13 cellular contexts compared by ENCODE assay signal in genomic region chr1:116328671-116329070, GRCh38. TPM values are rescaled to one million over a fixed set of nuclear protein-coding genes. Genes with fewer than 3 reads are reported as not detected.
DNase-seq lines count a peak whose midpoint lies in the region; ATAC-seq and TF ChIP-seq lines count a peak whose summit lies in the region.
"Had no signal": no experiment of that assay in that cellular context is flagged by ENCODE, and none has a peak within 500 bp of the region (broad histone marks: within the 10 kb centered on the region; RNA-seq: fewer than 3 reads in every experiment).

No MANE protein-coding gene starts in this region.

- H3K27me3 Mint-ChIP-seq in CD4-positive, alpha-beta T cell: no peaks in the 10 kb centered on the region

- no peak overlapping the region for H3K4me3 Mint-ChIP-seq in CD4-positive, alpha-beta T cell

- no peaks in the 10 kb centered on the region for H3K27me3 ChIP-seq in CD4-positive, alpha-beta T cell (ENCODE audit: control insufficient read depth, insufficient read depth, low read length)
- H3K27me3 ChIP-seq in upper lobe of left lung: no peaks in the 10 kb centered on the region
- H3K27me3 ChIP-seq: BLaER1 treated with 17β-estradiol and CSF1 and Interleukin-3, amounts not matched to agents 10 nM and 100 nM had no signal

- H3K4me3 ChIP-seq in upper lobe of left lung: no peak overlapping the region
- H3K4me3 ChIP-seq: BLaER1 treated with 17β-estradiol and CSF1 and Interleukin-3, amounts not matched to agents 10 nM and 100 nM had no signal

- TF ChIP-seq EP300 in upper lobe of left lung (IDR thresholded peaks at IDR 0.05): no peak

- no peaks in the 10 kb centered on the region for H3K9me3 ChIP-seq in CD4-positive, alpha-beta T cell (ENCODE audit: control insufficient read depth, low read length)
- H3K9me3 ChIP-seq in KOPT-K1 (ENCODE audit: insufficient read depth, low read length, poor library complexity, severe bottlenecking): no peaks in the 10 kb centered on the region
- no peaks in the 10 kb centered on the region for H3K9me3 ChIP-seq in upper lobe of left lung
- H3K9me3 ChIP-seq: BLaER1 treated with 17β-estradiol and CSF1 and Interleukin-3, amounts not matched to agents 10 nM and 100 nM had no signal

- TF ChIP-seq POLR2A in upper lobe of left lung (IDR thresholded peaks at IDR 0.05): no peak

- peak overlapping the region; percentile 91 for H3K27ac Mint-ChIP-seq in CD4-positive, alpha-beta T cell

- TF ChIP-seq CTCF in CD4-positive, alpha-beta T cell (IDR thresholded peaks at IDR 0.05): no peak
- TF ChIP-seq CTCF in upper lobe of left lung (IDR thresholded peaks at IDR 0.05): no peak

- CTCF ChIA-PET in CD4-positive, alpha-beta T cell (lab: Charles Lee): no interaction called here

- no peaks in the 10 kb centered on the region for H3K9me3 Mint-ChIP-seq in CD4-positive, alpha-beta T cell

- H3K36me3 ChIP-seq in KOPT-K1 (ENCODE audit: insufficient read depth, low read length) (no peaks in the 10 kb centered on the region), upper lobe of left lung (no peaks in the 10 kb centered on the region)
- H3K36me3 ChIP-seq: BLaER1 treated with 17β-estradiol and CSF1 and Interleukin-3, amounts not matched to agents 10 nM and 100 nM had no signal

- POLR2A ChIA-PET in CD4-positive, alpha-beta T cell (lab: Charles Lee): no interaction called here

- ATAC-seq in CD4-positive, alpha-beta T cell (ENCODE audit: poor library complexity): no peak
- ATAC-seq in GM18909 (IDR thresholded peaks at IDR 0.05; ENCODE audit: poor library complexity, unreplicated experiment) (no peak), upper lobe of left lung (ENCODE audit: low FRiP score in 2 of 2) (no peak)
- ATAC-seq: SK-N-SH treated with all-trans-retinoic acid at 6 μM for 48 hours had no signal

- 88 to 89% methylated on average over 2 of the region's 2 CpGs for WGBS in upper lobe of left lung, 2 donors

- intact Hi-C loops in CD4-positive, alpha-beta T cell (cut with DNase I, micrococcal nuclease): loop anchor here (5.0 to 10.0 kb wide), 2 partner anchors 44 to 94 kb away; partner anchors contain the start of gene ATP1A1 (in 1 of the 2)

- H3K27ac ChIP-seq in CD4-positive, alpha-beta T cell (ENCODE audit: low read depth, low read length): no peak overlapping the region
- H3K27ac ChIP-seq in KOPT-K1 (ENCODE audit: low read depth, low read length, poor library complexity, severe bottlenecking) (peak overlapping the region; percentile 1), caudate nucleus (ENCODE audit: low read depth, low read length) (peak overlapping the region; percentile 82), substantia nigra (ENCODE audit: low read depth, low read length, poor library complexity, severe bottlenecking) (peak overlapping the region; percentile 85), upper lobe of left lung (no peak overlapping the region)
- H3K27ac ChIP-seq: BLaER1 treated with 17β-estradiol and CSF1 and Interleukin-3, amounts not matched to agents 10 nM and 100 nM had no signal

- no peak for DNase-seq in CD4-positive, alpha-beta T cell
- DNase-seq in caudate nucleus (lab: John Stamatoyannopoulos, UW): no peak
- no peak for DNase-seq in substantia nigra (lab: John Stamatoyannopoulos, UW)
- DNase-seq in NCI-H1930 (lab: John Stamatoyannopoulos, UW): no peak
- DNase-seq in upper lobe of left lung: no peak
- DNase-seq: DMS79, NCI-H1105, NCI-H1694, SHP77 had no signal

- H3K4me1 Mint-ChIP-seq in CD4-positive, alpha-beta T cell (ENCODE audit: low read depth): peaks cover 98% of the 10 kb centered on the region

- no peaks in the 10 kb centered on the region for H3K36me3 Mint-ChIP-seq in CD4-positive, alpha-beta T cell (ENCODE audit: low read depth)

- H3K4me1 ChIP-seq in upper lobe of left lung: peaks cover 10 to 29% (median 13%) of the 10 kb centered on the region in 4 donors

RNA-seq across cellular contexts. Expression of gene ATP1A1, which starts 44.4 kb away (rescaled TPM):
- 100 to 1,000 TPM; 251 to 262 TPM for total RNA-seq in CD4-positive, alpha-beta T cell
- 100 to 1,000 TPM; 383 to 829 (median 696) TPM for total RNA-seq in upper lobe of left lung

Comparison
In these comparisons a context has a peak if more than half of its experiments do, and no peak if none do; other contexts are left out.
1. H3K27ac ChIP-seq: peak in KOPT-K1 (single experiment), caudate nucleus (single experiment) and substantia nigra (single experiment); none in CD4-positive, alpha-beta T cell (single experiment) and upper lobe of left lung (0 of 4).